Comparison of ENCODE assay signal across 21 cellular contexts in genomic region chr5:140162275-140162674, GRCh38.
"Had no signal": no experiment of that assay in that cellular context is flagged by ENCODE, and none has a peak within 500 bp of the region (broad histone marks: within the 10 kb centered on the region; RNA-seq: fewer than 3 reads in every experiment).

No MANE protein-coding gene starts in this region.

- H3K9me3 Mint-ChIP-seq: immature natural killer cell; naive thymus-derived CD4-positive, alpha-beta T cell; nephron progenitor cell; stimulated activated effector memory CD8-positive, alpha-beta T cell treated with anti-CD3 and anti-CD28 coated beads, Interleukin-12 subunit alpha, Interleukin-12 subunit beta, amount 100 ng/mL, for 72 hours had no signal

- H3K4me1 ChIP-seq: psoas muscle had no signal

- FAIRE-seq: keratinocyte had no signal

- H3K27ac ChIP-seq: epithelial cell of prostate, esophagus muscularis mucosa, gastrocnemius medialis, left ventricle myocardium inferior, lower lobe of right lung, parathyroid adenoma, psoas muscle, right lobe of liver, tibial artery, upper lobe of right lung had no signal

- DNase-seq: effector memory CD4-positive, alpha-beta T cell; gastrocnemius medialis; immature natural killer cell; left ventricle myocardium inferior; lower lobe of right lung; mesenchymal stem cell; naive thymus-derived CD4-positive, alpha-beta T cell; nephron progenitor cell; psoas muscle; retina; stimulated activated CD4-positive, alpha-beta T cell treated with anti-CD3 and anti-CD28 coated beads, Interleukin-4, amount 100 ng/mL, for 1 hour; stimulated activated CD8-positive, alpha-beta memory T cell treated with anti-CD3 and anti-CD28 coated beads, Interleukin-4, amount 100 ng/mL, for 48 hours; stimulated activated naive CD8-positive, alpha-beta T cell treated with anti-CD3 and anti-CD28 coated beads, Interleukin-15, Interleukin-2, amounts not matched to agents 100 U/mL and 50 U/mL, for 24 hours; upper lobe of right lung had no signal

- H3K36me3 Mint-ChIP-seq: stimulated activated effector memory CD8-positive, alpha-beta T cell treated with anti-CD3 and anti-CD28 coated beads, Interleukin-12 subunit alpha, Interleukin-12 subunit beta, amount 100 ng/mL, for 72 hours had no signal

- H3K79me2 ChIP-seq: parathyroid adenoma had no signal

- H3K27ac Mint-ChIP-seq: naive thymus-derived CD4-positive, alpha-beta T cell; nephron progenitor cell; stimulated activated effector memory CD8-positive, alpha-beta T cell treated with anti-CD3 and anti-CD28 coated beads, Interleukin-12 subunit alpha, Interleukin-12 subunit beta, amount 100 ng/mL, for 72 hours had no signal

- H3K9ac ChIP-seq: parathyroid adenoma had no signal

- H3K9me3 ChIP-seq: esophagus muscularis mucosa, gastrocnemius medialis, left ventricle myocardium inferior, lower lobe of right lung, psoas muscle, right lobe of liver, tibial artery, upper lobe of right lung had no signal

- H3K27me3 ChIP-seq: esophagus muscularis mucosa, gastrocnemius medialis, right lobe of liver, tibial artery, upper lobe of right lung had no signal

- H3K36me3 ChIP-seq: gastrocnemius medialis, left ventricle myocardium inferior, lower lobe of right lung, right lobe of liver, tibial artery, upper lobe of right lung had no signal

- H2AFZ ChIP-seq: parathyroid adenoma had no signal

- H3K4me3 ChIP-seq: esophagus muscularis mucosa, gastrocnemius medialis, left ventricle myocardium inferior, lower lobe of right lung, psoas muscle, right lobe of liver, tibial artery, upper lobe of right lung had no signal

- H3K4me3 Mint-ChIP-seq: immature natural killer cell; naive thymus-derived CD4-positive, alpha-beta T cell; nephron progenitor cell; stimulated activated effector memory CD8-positive, alpha-beta T cell treated with anti-CD3 and anti-CD28 coated beads, Interleukin-12 subunit alpha, Interleukin-12 subunit beta, amount 100 ng/mL, for 72 hours had no signal

- ATAC-seq: gastrocnemius medialis; lower lobe of right lung; naive thymus-derived CD4-positive, alpha-beta T cell; right lobe of liver; stimulated activated effector memory CD8-positive, alpha-beta T cell treated with anti-CD3 and anti-CD28 coated beads, Interleukin-12 subunit alpha, Interleukin-12 subunit beta, amount 100 ng/mL, for 72 hours; stimulated activated naive CD8-positive, alpha-beta T cell treated with anti-CD3 and anti-CD28 coated beads, Interleukin-15, Interleukin-2, amounts not matched to agents 100 U/mL and 50 U/mL, for 24 hours; upper lobe of right lung had no signal
